In the genomic region with DNA sequence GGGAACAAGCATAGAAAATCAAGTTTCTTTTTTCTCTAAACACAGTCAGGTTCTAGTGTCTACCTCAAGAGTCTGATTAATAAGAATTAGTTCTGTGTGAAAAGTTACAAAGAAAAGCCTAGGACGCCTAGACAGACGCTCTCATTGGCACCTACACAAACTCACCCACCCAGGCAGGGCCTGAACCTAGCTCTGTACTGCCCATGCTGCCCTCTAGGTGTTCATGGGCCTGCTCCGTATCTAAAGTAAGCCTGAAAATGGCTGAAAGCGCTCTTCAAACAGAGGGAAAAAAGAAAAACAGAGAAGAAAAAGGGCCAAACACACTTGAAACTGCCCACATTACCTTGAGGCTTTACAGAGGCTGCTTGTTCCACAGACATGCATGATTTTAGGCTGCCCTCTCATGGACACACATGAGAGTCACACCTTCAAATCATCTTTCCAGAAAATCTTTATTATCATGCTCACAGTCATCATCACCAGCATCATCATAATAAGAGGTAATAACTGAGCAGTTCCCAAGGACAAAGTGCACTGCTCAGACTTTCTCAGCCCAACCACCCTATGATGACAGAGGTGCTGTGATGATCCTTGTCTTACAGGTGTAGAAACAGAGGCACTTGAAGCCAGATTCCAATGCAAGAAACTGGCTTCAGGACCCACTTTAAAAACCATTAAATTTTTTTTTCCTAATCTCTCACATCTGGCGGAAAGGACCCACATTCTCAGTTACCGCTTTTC, we compare ENCODE assay signal across 8 cellular contexts. TPM values are rescaled to one million over a fixed set of nuclear protein-coding genes. Genes with fewer than 3 reads are reported as not detected.
DNase-seq lines count a peak whose midpoint lies in the region; ATAC-seq and FAIRE-seq lines count a peak whose summit lies in the region.

No MANE protein-coding gene starts in this region.

- DNase-seq in AG08395 (ENCODE audit: low spot score) (peak; percentile 41), NCI-H226 (peak; percentile 22), astrocyte of the hippocampus (ENCODE audit: low read depth, low spot score) (peak; percentile 70), left colon (no peak), urothelium cell line (ENCODE audit: low spot score) (peak; percentile 18)
- no peak for DNase-seq in activated CD4-positive, CD25-positive, alpha-beta regulatory T cell treated with anti-CD3 and anti-CD28 coated beads, Interleukin-2, amount 50 U/mL, for 72 hours

- ATAC-seq in HG02763 (IDR thresholded peaks at IDR 0.05; ENCODE audit: unreplicated experiment) (peak; percentile 61), left colon (peak; percentile 91)

- FAIRE-seq in G401.6 (lab: Jason Lieb, UNC) (peak; percentile 48), urothelium cell line (lab: Jason Lieb, UNC) (no peak)

- intact Hi-C loops in left colon (cut with DNase I, micrococcal nuclease) = no loop called here

RNA-seq across cellular contexts. Expression of gene MAP7D2, which starts 49.6 kb away (rescaled TPM):
- 1 to 10 TPM; 1.4 to 1.6 TPM for total RNA-seq in left colon

Comparison
In these comparisons a context has a peak if more than half of its experiments do, and no peak if none do; other contexts are left out.
1. DNase-seq: peak in AG08395 (single experiment), NCI-H226 (single experiment), astrocyte of the hippocampus (single experiment) and urothelium cell line (single experiment); none in left colon (0 of 2) and activated CD4-positive, CD25-positive, alpha-beta regulatory T cell treated with anti-CD3 and anti-CD28 coated beads, Interleukin-2, amount 50 U/mL, for 72 hours (single experiment).